Comparison of ENCODE assay signal across 24 cellular contexts in genomic region chr22:22124374-22124773, GRCh38.
"Had no signal": no experiment of that assay in that cellular context is flagged by ENCODE, and none has a peak within 500 bp of the region (broad histone marks: within the 10 kb centered on the region; RNA-seq: fewer than 3 reads in every experiment).

No MANE protein-coding gene starts in this region.

- ATAC-seq: HepG2, T-cell had no signal

- H3K4me3 ChIP-seq: SJSA1 had no signal

- H3K36me3 ChIP-seq: SJSA1 had no signal

- H3K27ac Mint-ChIP-seq: T-cell had no signal

- H3K9me3 Mint-ChIP-seq: T-cell had no signal

- DNase-seq: IMR-90, Kasumi-1, MV-4-11, NCI-H1048, NCI-H1105, NCI-H1417, NCI-H1436 treated with DMSO at 0.1 percent for 48 hours, NCI-H1694, NCI-H187 treated with DMSO at 0.1 percent for 48 hours, NCI-H2029 treated with DMSO at 0.1 percent for 48 hours, NCI-H2107, NCI-H446, NCI-H510A, NCI-H524 treated with DMSO at 0.1 percent for 48 hours, NCI-H774, Right ventricle myocardium superior, RPMI8226, SIG-M5, SK-N-SH, SW 1271, T-cell had no signal

- H3K36me3 Mint-ChIP-seq: T-cell had no signal

- H3K9me2 ChIP-seq: SK-N-SH had no signal

- H3K4me3 Mint-ChIP-seq: T-cell had no signal

- H3K27ac ChIP-seq: KMS-11, SJSA1 had no signal

- H3K4me2 ChIP-seq: KMS-11, SK-N-SH had no signal

- H3K9ac ChIP-seq: KMS-11, SK-N-SH had no signal

- H3K4me1 ChIP-seq: SJSA1 had no signal

- H3K4me1 Mint-ChIP-seq: T-cell had no signal

- H3K9me3 ChIP-seq: SJSA1, SK-N-SH had no signal
